ENCODE assay signal across 14 cellular contexts in the genomic region with DNA sequence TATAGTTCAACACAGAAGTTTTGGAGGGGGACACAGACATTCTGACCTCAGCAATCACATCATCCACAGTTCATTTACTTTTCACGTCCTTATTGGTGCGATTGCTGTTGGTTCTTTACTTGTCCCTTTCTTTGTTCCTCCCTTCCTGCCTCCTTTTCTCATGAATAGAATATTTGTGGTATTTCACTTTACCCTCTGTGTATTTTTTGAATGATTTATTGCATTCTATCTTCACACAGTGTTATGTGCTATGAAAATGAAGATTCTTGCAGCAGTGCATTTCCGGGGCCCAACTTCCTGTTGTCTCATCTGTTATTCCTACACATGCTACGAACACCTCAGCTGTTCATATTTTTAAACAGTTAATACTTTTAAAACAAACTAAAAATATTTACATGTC.
A peak's percentile ranks its signal among the peaks of the same experiment; 100 is the strongest.
DNase-seq lines count a peak whose midpoint lies in the region; TF ChIP-seq lines count a peak whose summit lies in the region.
"Had no signal": no experiment of that assay in that cellular context is flagged by ENCODE, and none has a peak within 500 bp of the region (broad histone marks: within the 10 kb centered on the region; RNA-seq: fewer than 3 reads in every experiment).

No MANE protein-coding gene starts in this region.

- in situ Hi-C loops in GM23248 (cut with MboI): no loop called here

- no peaks in the 10 kb centered on the region for H3F3A ChIP-seq in GM23248 (ENCODE audit: insufficient read depth)

- H3K4me2 ChIP-seq in BLaER1 (peak overlapping the region; percentile 68), mesenchymal stem cell (ENCODE audit: low read length, poor library complexity, severe bottlenecking) (no peak overlapping the region), GM23248 (ENCODE audit: unreplicated experiment) (no peak overlapping the region)

- no peak overlapping the region for H2AFZ ChIP-seq in mesenchymal stem cell (ENCODE audit: low read depth, low read length)
- H2AFZ ChIP-seq in GM23248: no peak overlapping the region

- peak overlapping the region; percentile 55 for H3K27ac Mint-ChIP-seq in activated CD4-positive, alpha-beta memory T cell treated with anti-CD3 and anti-CD28 coated beads, Interleukin-2, amount 10 ng/mL, durations not matched to agents 7 days and 5 days

- H3K79me1 ChIP-seq in mesenchymal stem cell (replicated peaks; ENCODE audit: low read length, poor library complexity, severe bottlenecking): peaks cover 17% of the 10 kb centered on the region

- no peak for TF ChIP-seq CTCF in esophagus squamous epithelium (IDR thresholded peaks at IDR 0.05)

- POLR2A ChIA-PET in activated CD4-positive, alpha-beta memory T cell treated with anti-CD3 and anti-CD28 coated beads, Interleukin-2, amount 10 ng/mL, durations not matched to agents 7 days and 5 days (lab: Charles Lee): interaction anchor here (1.6 kb wide), 1 partner anchor 28 kb away, joined by 3 read pairs; no protein-coding TSS in a partner anchor

- H3K9me3 ChIP-seq in BLaER1 (no peaks in the 10 kb centered on the region), mesenchymal stem cell (ENCODE audit: control insufficient read depth, low read length) (no peaks in the 10 kb centered on the region), esophagus squamous epithelium (no peaks in the 10 kb centered on the region), GM23248 (ENCODE audit: low read depth) (no peaks in the 10 kb centered on the region)
- H3K9me3 ChIP-seq: ovary had no signal

- no peaks in the 10 kb centered on the region for H3K27me3 Mint-ChIP-seq in activated CD4-positive, alpha-beta memory T cell treated with anti-CD3 and anti-CD28 coated beads, Interleukin-2, amount 10 ng/mL, durations not matched to agents 7 days and 5 days

- no peak overlapping the region for H2BK5ac ChIP-seq in mesenchymal stem cell (ENCODE audit: low read depth, low read length, poor library complexity, severe bottlenecking)

- CTCF ChIA-PET in activated CD4-positive, alpha-beta memory T cell treated with anti-CD3 and anti-CD28 coated beads, Interleukin-2, amount 10 ng/mL, durations not matched to agents 7 days and 5 days (lab: Charles Lee): interaction anchor here (1.3 kb wide), 1 partner anchor 9 kb away, joined by 3 read pairs; no protein-coding TSS in a partner anchor

- no peak overlapping the region for H3K18ac ChIP-seq in mesenchymal stem cell (ENCODE audit: low read depth in 1 of 2, low read length in 2 of 2)

- no peak overlapping the region for H2AK5ac ChIP-seq in mesenchymal stem cell (ENCODE audit: low read length, severe bottlenecking)

- peak overlapping the region in 1 of 2 experiments; percentile 5 for H3K4ac ChIP-seq in mesenchymal stem cell (ENCODE audit: low read depth in 1 of 2, low read length in 2 of 2)

- H4K20me1 ChIP-seq in BLaER1 (peaks cover 5% of the 10 kb centered on the region; the same call in 1 of the 2 replicates), GM23248 (ENCODE audit: insufficient read depth) (no peaks in the 10 kb centered on the region)

- H3K23ac ChIP-seq in mesenchymal stem cell (ENCODE audit: low read length in 2 of 2): no peak overlapping the region

- no peak overlapping the region for H3K4me3 Mint-ChIP-seq in activated CD4-positive, alpha-beta memory T cell treated with anti-CD3 and anti-CD28 coated beads, Interleukin-2, amount 10 ng/mL, durations not matched to agents 7 days and 5 days

- peaks cover 42% of the 10 kb centered on the region for H3K4me1 ChIP-seq in BLaER1
- peaks cover 27% of the 10 kb centered on the region for H3K4me1 ChIP-seq in mesenchymal stem cell (ENCODE audit: control insufficient read depth, insufficient read depth, low read depth, low read length)
- peaks cover 0 to 22% (median 0%) of the 10 kb centered on the region in 3 donors for H3K4me1 ChIP-seq in esophagus squamous epithelium
- peaks cover 6% of the 10 kb centered on the region; the same call in 1 of the 2 replicates for H3K4me1 ChIP-seq in GM23248 (ENCODE audit: insufficient read depth)

- H4K91ac ChIP-seq in mesenchymal stem cell (ENCODE audit: low read length): no peak overlapping the region

- no peaks in the 10 kb centered on the region for H3K36me3 Mint-ChIP-seq in activated CD4-positive, alpha-beta memory T cell treated with anti-CD3 and anti-CD28 coated beads, Interleukin-2, amount 10 ng/mL, durations not matched to agents 7 days and 5 days (ENCODE audit: low read depth)

- TF ChIP-seq POLR2A in esophagus squamous epithelium (IDR thresholded peaks at IDR 0.05): no peak

- H3K4me3 ChIP-seq in BLaER1 (no peak overlapping the region), mesenchymal stem cell (ENCODE audit: insufficient read depth in 1 of 2, low read depth in 1 of 2, low read length in 2 of 2) (no peak overlapping the region), esophagus squamous epithelium (no peak overlapping the region), GM23248 (no peak overlapping the region)
- H3K4me3 ChIP-seq: ovary had no signal

- H3K27ac ChIP-seq in BLaER1 (no peak overlapping the region), mesenchymal stem cell (ENCODE audit: low read length, poor library complexity, severe bottlenecking) (no peak overlapping the region), esophagus squamous epithelium (no peak overlapping the region), GM23248 (no peak overlapping the region)
- H3K27ac ChIP-seq: ovary had no signal

- H3K14ac ChIP-seq in mesenchymal stem cell (ENCODE audit: low read length in 2 of 2): no peak overlapping the region

- no peak overlapping the region for H2BK120ac ChIP-seq in mesenchymal stem cell (ENCODE audit: low read depth, low read length)

- no peaks in the 10 kb centered on the region for H3K9me2 ChIP-seq in GM23248 (ENCODE audit: insufficient read depth)

- no peak overlapping the region for H2BK15ac ChIP-seq in mesenchymal stem cell (ENCODE audit: low read depth, poor library complexity, severe bottlenecking)

- no peak overlapping the region for H2BK12ac ChIP-seq in mesenchymal stem cell (ENCODE audit: low read length in 2 of 2)

- DNase-seq in EL (peak; percentile 7), mesenchymal stem cell (peak; percentile 15), DMS153 (lab: John Stamatoyannopoulos, UW) (no peak), esophagus squamous epithelium (lab: John Stamatoyannopoulos, UW) (no peak), NCI-H510A treated with DMSO at 0.1 percent for 48 hours (lab: John Stamatoyannopoulos, UW) (no peak), GM23248 (no peak)
- DNase-seq in activated CD4-positive, alpha-beta memory T cell treated with anti-CD3 and anti-CD28 coated beads, Interleukin-2, amount 10 ng/mL, durations not matched to agents 7 days and 5 days: no peak
- DNase-seq: DMS79 treated with DMSO at 0.1 percent for 48 hours; left cardiac atrium; NCI-H1092 treated with DMSO at 0.1 percent for 48 hours; NCI-H748 treated with DMSO at 0.1 percent for 48 hours; ovary; stimulated activated CD4-positive, alpha-beta T cell treated with anti-CD3 and anti-CD28 coated beads, Interleukin-4, amount 100 ng/mL, for 1 hour had no signal

- H3K4me1 Mint-ChIP-seq in activated CD4-positive, alpha-beta memory T cell treated with anti-CD3 and anti-CD28 coated beads, Interleukin-2, amount 10 ng/mL, durations not matched to agents 7 days and 5 days: peaks cover 12% of the 10 kb centered on the region

- no peaks in the 10 kb centered on the region for H3K27me3 ChIP-seq in BLaER1
- H3K27me3 ChIP-seq in mesenchymal stem cell (ENCODE audit: control insufficient read depth in 1 of 2, insufficient read depth in 1 of 2, low read length in 2 of 2): no peaks in the 10 kb centered on the region
- no peaks in the 10 kb centered on the region for H3K27me3 ChIP-seq in esophagus squamous epithelium
- no peaks in the 10 kb centered on the region for H3K27me3 ChIP-seq in GM23248 (replicated peaks; ENCODE audit: insufficient read depth)
- H3K27me3 ChIP-seq: ovary had no signal

- intact Hi-C loops in esophagus squamous epithelium (cut with DNase I): no loop called here

- H3K36me3 ChIP-seq in BLaER1 (peaks cover 22% of the 10 kb centered on the region), mesenchymal stem cell (ENCODE audit: control insufficient read depth in 1 of 2, insufficient read depth in 2 of 2, low read depth in 1 of 2, low read length in 2 of 2) (peaks cover 29 to 54% of the 10 kb centered on the region in 2 experiments), esophagus squamous epithelium (peaks cover 0 to 37% (median 0%) of the 10 kb centered on the region in 3 donors), GM23248 (ENCODE audit: low read depth) (no peaks in the 10 kb centered on the region)
- H3K36me3 ChIP-seq: ovary had no signal

- H3K9me3 Mint-ChIP-seq in activated CD4-positive, alpha-beta memory T cell treated with anti-CD3 and anti-CD28 coated beads, Interleukin-2, amount 10 ng/mL, durations not matched to agents 7 days and 5 days: no peaks in the 10 kb centered on the region

- no peak overlapping the region for H3K9ac ChIP-seq in BLaER1
- no peak overlapping the region for H3K9ac ChIP-seq in mesenchymal stem cell (ENCODE audit: low read length)
- H3K9ac ChIP-seq in GM23248: no peak overlapping the region

- no peaks in the 10 kb centered on the region for H3K79me2 ChIP-seq in GM23248 (ENCODE audit: insufficient read depth)

- H4K8ac ChIP-seq in mesenchymal stem cell (ENCODE audit: low read length): no peak overlapping the region

- 0% methylated on average over 2 of the region's 4 CpGs for WGBS in mesenchymal stem cell
- WGBS in esophagus squamous epithelium, 2 donors: 63 to 83% methylated on average over 4 of the region's 4 CpGs
- 92 to 96% methylated on average over 4 of the region's 4 CpGs for WGBS in GM23248 (ENCODE audit: low coverage in 1 of 2, low lambda C conversion rate in 2 of 2, missing lambda C conversion rate in 2 of 2), 2 experiments

Comparison
In these comparisons a context has a peak if more than half of its experiments do, and no peak if none do; other contexts are left out.
1. DNase-seq: peak in EL (single experiment) and mesenchymal stem cell (single experiment); none in activated CD4-positive, alpha-beta memory T cell treated with anti-CD3 and anti-CD28 coated beads, Interleukin-2, amount 10 ng/mL, durations not matched to agents 7 days and 5 days (single experiment), DMS153 (single experiment), esophagus squamous epithelium (single experiment), NCI-H510A treated with DMSO at 0.1 percent for 48 hours (single experiment) and GM23248 (single experiment).